22 cellular contexts compared by ENCODE assay signal in genomic region chr3:150351398-150351797, GRCh38.
"Had no signal": no experiment of that assay in that cellular context is flagged by ENCODE, and none has a peak within 500 bp of the region (broad histone marks: within the 10 kb centered on the region; RNA-seq: fewer than 3 reads in every experiment).

No MANE protein-coding gene starts in this region.

- ATAC-seq: activated CD4-positive, CD25-positive, alpha-beta regulatory T cell treated with anti-CD3 and anti-CD28 coated beads, Interleukin-2, amount 50 U/mL, for 24 hours; body of pancreas; gastroesophageal sphincter; heart right ventricle; left lobe of liver; natural killer cell had no signal

- DNase-seq: activated CD4-positive, alpha-beta T cell treated with anti-CD3 and anti-CD28 coated beads, Interleukin-2, amount 50 U/mL, for 1 hour; activated CD8-positive, alpha-beta memory T cell treated with anti-CD3 and anti-CD28 coated beads for 24 hours; activated gamma-delta T cell treated with Interleukin-2 at 50 U/mL for 16 hours; amygdala; body of pancreas; central memory CD4-positive, alpha-beta T cell; effector CD4-positive, alpha-beta T cell; heart right ventricle; natural killer cell; small intestine; stimulated activated CD4-positive, alpha-beta T cell treated with anti-CD3 and anti-CD28 coated beads, Interleukin-4, amount 100 ng/mL, for 4 hours; stimulated activated CD8-positive, alpha-beta memory T cell treated with anti-CD3 and anti-CD28 coated beads, Interleukin-4, amount 100 ng/mL, for 48 hours; stimulated activated naive CD4-positive, alpha-beta T cell treated with Interleukin-2 at 50 U/mL for 16 hours; substantia nigra; uterus had no signal

- H3K4me3 ChIP-seq: body of pancreas, coronary artery, gastroesophageal sphincter, heart right ventricle, right atrium auricular region, tibial nerve, uterus had no signal

- H3K4me1 ChIP-seq: body of pancreas, uterus had no signal

- FAIRE-seq: islet of Langerhans, small intestine had no signal

- H3K27me3 ChIP-seq: body of pancreas, gastroesophageal sphincter, heart right ventricle, right atrium auricular region, tibial nerve, uterus had no signal

- H3K27ac ChIP-seq: body of pancreas, coronary artery, gastroesophageal sphincter, right atrium auricular region, uterus had no signal

- H3K36me3 ChIP-seq: gastroesophageal sphincter, heart right ventricle, right atrium auricular region, tibial nerve, uterus had no signal
